Comparison of ENCODE assay signal across 8 cellular contexts in genomic region chrX:131783555-131784338, GRCh38.
DNase-seq lines count a peak whose midpoint lies in the region; ATAC-seq, FAIRE-seq and TF ChIP-seq lines count a peak whose summit lies in the region.

No MANE protein-coding gene starts in this region.

- DNase-seq in NK-92 treated with Interleukin-12 subunit alpha and Interleukin-12 subunit beta, amount 100 ng/mL, for 24 hours (lab: John Stamatoyannopoulos, UW): peak; percentile 40
- DNase-seq in NK-92 (lab: John Stamatoyannopoulos, UW; ENCODE audit: unreplicated experiment) (no peak), MM.1S (peak; percentile 98)
- DNase-seq in stimulated activated naive B cell treated with anti-CD40 and anti-IgM and Interleukin-4, amounts not matched to agents 10 μg/mL and 1 μg/mL and 100 μg/mL, for 72 hours: peak; percentile 77

- peaks cover 23% of the 10 kb centered on the region for H3K4me1 ChIP-seq in MM.1S (ENCODE audit: low read length)

- peak overlapping the region; percentile 53; the same call in 1 of the 2 replicates for H3K4me3 ChIP-seq in MM.1S (ENCODE audit: low read length)

- H3K9me2 ChIP-seq in MM.1S (replicated peaks; ENCODE audit: insufficient read depth, low read length): no peaks in the 10 kb centered on the region

- peak overlapping the region in 1 of 2 donors; percentile 47 for H3K4me3 Mint-ChIP-seq in stimulated activated naive B cell treated with anti-CD40 and anti-IgM and Interleukin-4, amounts not matched to agents 10 μg/mL and 1 μg/mL and 100 μg/mL, for 72 hours

- H3K79me2 ChIP-seq in MM.1S (ENCODE audit: low read length): no peaks in the 10 kb centered on the region

- ATAC-seq in stimulated activated naive B cell treated with anti-CD40 and anti-IgM and Interleukin-4, amounts not matched to agents 10 μg/mL and 1 μg/mL and 100 μg/mL, for 72 hours (replicated peaks): peak in 1 of 2 donors; percentile 75
- ATAC-seq in HG03439 (IDR thresholded peaks at IDR 0.05; ENCODE audit: unreplicated experiment) (no peak), HG02678 (IDR thresholded peaks at IDR 0.05; ENCODE audit: unreplicated experiment) (no peak), GM18519 (IDR thresholded peaks at IDR 0.05; ENCODE audit: low FRiP score, unreplicated experiment) (no peak)

- H3K27ac Mint-ChIP-seq in stimulated activated naive B cell treated with anti-CD40 and anti-IgM and Interleukin-4, amounts not matched to agents 10 μg/mL and 1 μg/mL and 100 μg/mL, for 72 hours: peak overlapping the region; percentile 63

- peak overlapping the region; percentile 74 for H3K4me2 ChIP-seq in MM.1S (ENCODE audit: low read depth, low read length)

- no peaks in the 10 kb centered on the region for H3K9me3 Mint-ChIP-seq in stimulated activated naive B cell treated with anti-CD40 and anti-IgM and Interleukin-4, amounts not matched to agents 10 μg/mL and 1 μg/mL and 100 μg/mL, for 72 hours

- no peaks in the 10 kb centered on the region for H3K27me3 Mint-ChIP-seq in stimulated activated naive B cell treated with anti-CD40 and anti-IgM and Interleukin-4, amounts not matched to agents 10 μg/mL and 1 μg/mL and 100 μg/mL, for 72 hours

- H3K4me1 Mint-ChIP-seq in stimulated activated naive B cell treated with anti-CD40 and anti-IgM and Interleukin-4, amounts not matched to agents 10 μg/mL and 1 μg/mL and 100 μg/mL, for 72 hours: peaks cover 0 to 5% of the 10 kb centered on the region in 2 donors

- H3K9me3 ChIP-seq in MM.1S (replicated peaks; ENCODE audit: insufficient read depth, low read length): no peaks in the 10 kb centered on the region

- peak overlapping the region; percentile 69 for H3K27ac ChIP-seq in MM.1S (ENCODE audit: low read length)

- H3K36me3 Mint-ChIP-seq in stimulated activated naive B cell treated with anti-CD40 and anti-IgM and Interleukin-4, amounts not matched to agents 10 μg/mL and 1 μg/mL and 100 μg/mL, for 72 hours: peaks cover 5 to 19% of the 10 kb centered on the region in 2 donors

- H3K9ac ChIP-seq in MM.1S (ENCODE audit: low read length): peak overlapping the region; percentile 53

- H2AFZ ChIP-seq in MM.1S (ENCODE audit: low read length): peak overlapping the region; percentile 73

- peak; percentile 67 for TF ChIP-seq CTCF in MM.1S (IDR thresholded peaks at IDR 0.05; ENCODE audit: low read length)

- no peaks in the 10 kb centered on the region for H3K27me3 ChIP-seq in MM.1S (replicated peaks; ENCODE audit: insufficient read depth, low read length)

- no peaks in the 10 kb centered on the region; the same call in 1 of the 2 replicates for H3K36me3 ChIP-seq in MM.1S (replicated peaks; ENCODE audit: insufficient read depth, low read length)

- peak; percentile 92 for FAIRE-seq in colon (lab: Jason Lieb, UNC)

- H3F3A ChIP-seq in MM.1S (ENCODE audit: insufficient read depth, low read length): no peaks in the 10 kb centered on the region

- no peaks in the 10 kb centered on the region for H4K20me1 ChIP-seq in MM.1S (ENCODE audit: insufficient read depth, low read length)
